ENCODE assay signal across 1 cellular context in genomic region chr5:92916036-92916435, GRCh38.
A peak's percentile ranks its signal among the peaks of the same experiment; 100 is the strongest.
TF ChIP-seq lines count a peak whose summit lies in the region.

No MANE protein-coding gene starts in this region.

TF ChIP-seq in HepG2, 621 proteins besides CTCF, POLR2A, EP300 and RAD21 (continued from another document and continues in another):
- TF ChIP-seq THAP7 (CRISPR knock-in tag; IDR thresholded peaks at IDR 0.05) (no peak), EZH2 (conservative IDR thresholded peaks at IDR 0.05; ENCODE audit: low read depth, low read length) (no peak), TSC22D2 (CRISPR knock-in tag; IDR thresholded peaks at IDR 0.05; ENCODE audit: borderline replicate concordance) (no peak), ZNF20 (CRISPR knock-in tag; IDR thresholded peaks at IDR 0.05) (no peak), ZNF644 (CRISPR knock-in tag; IDR thresholded peaks at IDR 0.05; ENCODE audit: low read depth) (0 out of 2 replicates have a peak, but pooled peaks have one; percentile 34), STAG1 (CRISPR knock-in tag; IDR thresholded peaks at IDR 0.05) (peak; percentile 62), ZNF382 (CRISPR knock-in tag; IDR thresholded peaks at IDR 0.05; ENCODE audit: borderline replicate concordance) (no peak), PRDM4 (CRISPR knock-in tag; IDR thresholded peaks at IDR 0.05; ENCODE audit: borderline replicate concordance) (no peak), ZBTB10 (CRISPR knock-in tag; IDR thresholded peaks at IDR 0.05; ENCODE audit: borderline replicate concordance) (no peak), SP1 (IDR thresholded peaks at IDR 0.05) (no peak), SP1 (CRISPR knock-in tag; IDR thresholded peaks at IDR 0.05) (no peak), ZFP90 (CRISPR knock-in tag; IDR thresholded peaks at IDR 0.05; ENCODE audit: borderline replicate concordance) (no peak), FLYWCH1 (CRISPR knock-in tag; IDR thresholded peaks at IDR 0.05) (no peak), EEA1 (CRISPR knock-in tag; IDR thresholded peaks at IDR 0.05; ENCODE audit: borderline replicate concordance) (no peak), ZNF781 (CRISPR knock-in tag; IDR thresholded peaks at IDR 0.05; ENCODE audit: borderline replicate concordance, not compliant biosample characterization) (no peak), AHR (CRISPR knock-in tag; IDR thresholded peaks at IDR 0.05) (no peak), CENPX (CRISPR knock-in tag; IDR thresholded peaks at IDR 0.05) (no peak), FOXJ3 (CRISPR knock-in tag; IDR thresholded peaks at IDR 0.05; ENCODE audit: borderline replicate concordance) (peak; percentile 62; the same call in 1 of the 2 replicates), NR2F1 (CRISPR knock-in tag; IDR thresholded peaks at IDR 0.05) (no peak), ZZZ3 (CRISPR knock-in tag; IDR thresholded peaks at IDR 0.05; ENCODE audit: borderline replicate concordance) (no peak), RAD51 (IDR thresholded peaks at IDR 0.05; ENCODE audit: borderline replicate concordance) (no peak), SOX5 (CRISPR knock-in tag; IDR thresholded peaks at IDR 0.05; ENCODE audit: borderline replicate concordance) (peak; percentile 66; the same call in 1 of the 2 replicates), MYPOP (CRISPR knock-in tag; IDR thresholded peaks at IDR 0.05) (no peak), MBNL3 (CRISPR knock-in tag; conservative IDR thresholded peaks at IDR 0.05) (no peak), NCOA2 (CRISPR knock-in tag; IDR thresholded peaks at IDR 0.05) (peak; percentile 50), SOX6 (IDR thresholded peaks at IDR 0.05) (no peak), SOX6 (CRISPR knock-in tag; IDR thresholded peaks at IDR 0.05) (peak; percentile 84), ZNF260 (CRISPR knock-in tag; IDR thresholded peaks at IDR 0.05; ENCODE audit: borderline replicate concordance, low read depth) (no peak), SP140L (CRISPR knock-in tag; IDR thresholded peaks at IDR 0.05; ENCODE audit: borderline replicate concordance) (no peak), ZFP36L1 (CRISPR knock-in tag; IDR thresholded peaks at IDR 0.05) (no peak), MIXL1 (CRISPR knock-in tag; IDR thresholded peaks at IDR 0.05) (peak; percentile 77), ZMYM4 (CRISPR knock-in tag; IDR thresholded peaks at IDR 0.05) (peak; percentile 71; the same call in 1 of the 2 replicates), ZNF253 (CRISPR knock-in tag; IDR thresholded peaks at IDR 0.05; ENCODE audit: borderline replicate concordance) (no peak), HNRNPK (IDR thresholded peaks at IDR 0.05; ENCODE audit: low read depth, low read length, poor library complexity, severe bottlenecking) (no peak), ZNF44 (CRISPR knock-in tag; IDR thresholded peaks at IDR 0.05) (no peak), SYNCRIP (IDR thresholded peaks at IDR 0.05; ENCODE audit: insufficient read depth, low read depth, low read length) (no peak), ZGPAT (CRISPR knock-in tag; IDR thresholded peaks at IDR 0.05) (peak; percentile 41; the same call in 1 of the 2 replicates)
- TF ChIP-seq, protein P1, sequence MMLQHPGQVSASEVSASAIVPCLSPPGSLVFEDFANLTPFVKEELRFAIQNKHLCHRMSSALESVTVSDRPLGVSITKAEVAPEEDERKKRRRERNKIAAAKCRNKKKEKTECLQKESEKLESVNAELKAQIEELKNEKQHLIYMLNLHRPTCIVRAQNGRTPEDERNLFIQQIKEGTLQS (CRISPR knock-in tag; IDR thresholded peaks at IDR 0.05): no peak
- TF ChIP-seq, protein P2, sequence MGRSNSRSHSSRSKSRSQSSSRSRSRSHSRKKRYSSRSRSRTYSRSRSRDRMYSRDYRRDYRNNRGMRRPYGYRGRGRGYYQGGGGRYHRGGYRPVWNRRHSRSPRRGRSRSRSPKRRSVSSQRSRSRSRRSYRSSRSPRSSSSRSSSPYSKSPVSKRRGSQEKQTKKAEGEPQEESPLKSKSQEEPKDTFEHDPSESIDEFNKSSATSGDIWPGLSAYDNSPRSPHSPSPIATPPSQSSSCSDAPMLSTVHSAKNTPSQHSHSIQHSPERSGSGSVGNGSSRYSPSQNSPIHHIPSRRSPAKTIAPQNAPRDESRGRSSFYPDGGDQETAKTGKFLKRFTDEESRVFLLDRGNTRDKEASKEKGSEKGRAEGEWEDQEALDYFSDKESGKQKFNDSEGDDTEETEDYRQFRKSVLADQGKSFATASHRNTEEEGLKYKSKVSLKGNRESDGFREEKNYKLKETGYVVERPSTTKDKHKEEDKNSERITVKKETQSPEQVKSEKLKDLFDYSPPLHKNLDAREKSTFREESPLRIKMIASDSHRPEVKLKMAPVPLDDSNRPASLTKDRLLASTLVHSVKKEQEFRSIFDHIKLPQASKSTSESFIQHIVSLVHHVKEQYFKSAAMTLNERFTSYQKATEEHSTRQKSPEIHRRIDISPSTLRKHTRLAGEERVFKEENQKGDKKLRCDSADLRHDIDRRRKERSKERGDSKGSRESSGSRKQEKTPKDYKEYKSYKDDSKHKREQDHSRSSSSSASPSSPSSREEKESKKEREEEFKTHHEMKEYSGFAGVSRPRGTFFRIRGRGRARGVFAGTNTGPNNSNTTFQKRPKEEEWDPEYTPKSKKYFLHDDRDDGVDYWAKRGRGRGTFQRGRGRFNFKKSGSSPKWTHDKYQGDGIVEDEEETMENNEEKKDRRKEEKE (IDR thresholded peaks at IDR 0.05): no peak
- TF ChIP-seq, protein P3, sequence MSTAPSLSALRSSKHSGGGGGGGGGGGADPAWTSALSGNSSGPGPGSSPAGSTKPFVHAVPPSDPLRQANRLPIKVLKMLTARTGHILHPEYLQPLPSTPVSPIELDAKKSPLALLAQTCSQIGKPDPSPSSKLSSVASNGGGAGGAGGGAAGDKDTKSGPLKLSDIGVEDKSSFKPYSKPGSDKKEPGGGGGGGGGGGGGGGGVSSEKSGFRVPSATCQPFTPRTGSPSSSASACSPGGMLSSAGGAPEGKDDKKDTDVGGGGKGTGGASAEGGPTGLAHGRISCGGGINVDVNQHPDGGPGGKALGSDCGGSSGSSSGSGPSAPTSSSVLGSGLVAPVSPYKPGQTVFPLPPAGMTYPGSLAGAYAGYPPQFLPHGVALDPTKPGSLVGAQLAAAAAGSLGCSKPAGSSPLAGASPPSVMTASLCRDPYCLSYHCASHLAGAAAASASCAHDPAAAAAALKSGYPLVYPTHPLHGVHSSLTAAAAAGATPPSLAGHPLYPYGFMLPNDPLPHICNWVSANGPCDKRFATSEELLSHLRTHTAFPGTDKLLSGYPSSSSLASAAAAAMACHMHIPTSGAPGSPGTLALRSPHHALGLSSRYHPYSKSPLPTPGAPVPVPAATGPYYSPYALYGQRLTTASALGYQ (CRISPR knock-in tag; IDR thresholded peaks at IDR 0.05): peak; percentile 38; the same call in 1 of the 2 replicates
- TF ChIP-seq, protein P4, sequence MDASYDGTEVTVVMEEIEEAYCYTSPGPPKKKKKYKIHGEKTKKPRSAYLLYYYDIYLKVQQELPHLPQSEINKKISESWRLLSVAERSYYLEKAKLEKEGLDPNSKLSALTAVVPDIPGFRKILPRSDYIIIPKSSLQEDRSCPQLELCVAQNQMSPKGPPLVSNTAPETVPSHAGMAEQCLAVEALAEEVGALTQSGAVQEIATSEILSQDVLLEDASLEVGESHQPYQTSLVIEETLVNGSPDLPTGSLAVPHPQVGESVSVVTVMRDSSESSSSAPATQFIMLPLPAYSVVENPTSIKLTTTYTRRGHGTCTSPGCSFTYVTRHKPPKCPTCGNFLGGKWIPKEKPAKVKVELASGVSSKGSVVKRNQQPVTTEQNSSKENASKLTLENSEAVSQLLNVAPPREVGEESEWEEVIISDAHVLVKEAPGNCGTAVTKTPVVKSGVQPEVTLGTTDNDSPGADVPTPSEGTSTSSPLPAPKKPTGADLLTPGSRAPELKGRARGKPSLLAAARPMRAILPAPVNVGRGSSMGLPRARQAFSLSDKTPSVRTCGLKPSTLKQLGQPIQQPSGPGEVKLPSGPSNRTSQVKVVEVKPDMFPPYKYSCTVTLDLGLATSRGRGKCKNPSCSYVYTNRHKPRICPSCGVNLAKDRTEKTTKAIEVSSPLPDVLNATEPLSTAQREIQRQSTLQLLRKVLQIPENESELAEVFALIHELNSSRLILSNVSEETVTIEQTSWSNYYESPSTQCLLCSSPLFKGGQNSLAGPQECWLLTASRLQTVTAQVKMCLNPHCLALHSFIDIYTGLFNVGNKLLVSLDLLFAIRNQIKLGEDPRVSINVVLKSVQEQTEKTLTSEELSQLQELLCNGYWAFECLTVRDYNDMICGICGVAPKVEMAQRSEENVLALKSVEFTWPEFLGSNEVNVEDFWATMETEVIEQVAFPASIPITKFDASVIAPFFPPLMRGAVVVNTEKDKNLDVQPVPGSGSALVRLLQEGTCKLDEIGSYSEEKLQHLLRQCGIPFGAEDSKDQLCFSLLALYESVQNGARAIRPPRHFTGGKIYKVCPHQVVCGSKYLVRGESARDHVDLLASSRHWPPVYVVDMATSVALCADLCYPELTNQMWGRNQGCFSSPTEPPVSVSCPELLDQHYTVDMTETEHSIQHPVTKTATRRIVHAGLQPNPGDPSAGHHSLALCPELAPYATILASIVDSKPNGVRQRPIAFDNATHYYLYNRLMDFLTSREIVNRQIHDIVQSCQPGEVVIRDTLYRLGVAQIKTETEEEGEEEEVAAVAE (CRISPR knock-in tag; IDR thresholded peaks at IDR 0.05; ENCODE audit: borderline replicate concordance): no peak
- TF ChIP-seq, protein P5, sequence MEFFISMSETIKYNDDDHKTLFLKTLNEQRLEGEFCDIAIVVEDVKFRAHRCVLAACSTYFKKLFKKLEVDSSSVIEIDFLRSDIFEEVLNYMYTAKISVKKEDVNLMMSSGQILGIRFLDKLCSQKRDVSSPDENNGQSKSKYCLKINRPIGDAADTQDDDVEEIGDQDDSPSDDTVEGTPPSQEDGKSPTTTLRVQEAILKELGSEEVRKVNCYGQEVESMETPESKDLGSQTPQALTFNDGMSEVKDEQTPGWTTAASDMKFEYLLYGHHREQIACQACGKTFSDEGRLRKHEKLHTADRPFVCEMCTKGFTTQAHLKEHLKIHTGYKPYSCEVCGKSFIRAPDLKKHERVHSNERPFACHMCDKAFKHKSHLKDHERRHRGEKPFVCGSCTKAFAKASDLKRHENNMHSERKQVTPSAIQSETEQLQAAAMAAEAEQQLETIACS (CRISPR knock-in tag; IDR thresholded peaks at IDR 0.05): no peak
